ENCODE assay signal across 8 cellular contexts in genomic region chr7:76358478-76359110, GRCh38. TPM values are rescaled to one million over a fixed set of nuclear protein-coding genes. Genes with fewer than 3 reads are reported as not detected.
DNase-seq lines count a peak whose midpoint lies in the region; ATAC-seq and TF ChIP-seq lines count a peak whose summit lies in the region.

Gene YWHAG (minus strand): TSS chr7:76358991. CDS start chr7:76358808, 183 bp downstream.

- CTCF ChIA-PET in activated naive CD4-positive, alpha-beta T cell treated with anti-CD3 and anti-CD28 coated beads for 36 hours (lab: Charles Lee), result interaction anchor here (0.6 to 1.6 kb wide), 3 partner anchors 39 to 67 kb away, joined by 3 to 6 read pairs (median 3); no protein-coding TSS in a partner anchor

- H3K9me3 Mint-ChIP-seq in activated naive CD4-positive, alpha-beta T cell treated with anti-CD3 and anti-CD28 coated beads for 36 hours, result no peaks in the 10 kb centered on the region

- H3K36me3 ChIP-seq in gastroesophageal sphincter (no peaks in the 10 kb centered on the region), suprapubic skin (no peaks in the 10 kb centered on the region)

- intact Hi-C loops in activated naive CD4-positive, alpha-beta T cell treated with anti-CD3 and anti-CD28 coated beads for 36 hours (cut with micrococcal nuclease), result loop anchor here (1.0 to 5.0 kb wide), 9 partner anchors 35 to 1179 kb away; partner anchors contain the start of genes MDH2, PTPN12, RHBDD2 and STYXL1

- H3K27ac Mint-ChIP-seq in activated naive CD4-positive, alpha-beta T cell treated with anti-CD3 and anti-CD28 coated beads for 36 hours, result peak within 1 kb of the TSS; percentile 94

- H3K4me3 Mint-ChIP-seq in activated naive CD4-positive, alpha-beta T cell treated with anti-CD3 and anti-CD28 coated beads for 36 hours, result peak within 1 kb of the TSS; percentile 91

- TF ChIP-seq CTCF in gastroesophageal sphincter (IDR thresholded peaks at IDR 0.05) (peak in 2 of 4 experiments; percentile 2 to 20), suprapubic skin (IDR thresholded peaks at IDR 0.05) (no peak)

- H3K4me1 Mint-ChIP-seq in activated naive CD4-positive, alpha-beta T cell treated with anti-CD3 and anti-CD28 coated beads for 36 hours (ENCODE audit: low read depth), result peaks cover 39% of the 10 kb centered on the region

- H3K27me3 ChIP-seq in gastroesophageal sphincter, result no peaks in the 10 kb centered on the region
- H3K27me3 ChIP-seq in suprapubic skin, result no peaks in the 10 kb centered on the region

- ATAC-seq in GM21737 (IDR thresholded peaks at IDR 0.05; ENCODE audit: unreplicated experiment) (peak; percentile 75), gastroesophageal sphincter (peak; percentile 89)

- H3K4me1 ChIP-seq in gastroesophageal sphincter (peaks cover 6 to 53% (median 16%) of the 10 kb centered on the region in 3 donors), suprapubic skin (peaks cover 39% of the 10 kb centered on the region)

- H3K36me3 Mint-ChIP-seq in activated naive CD4-positive, alpha-beta T cell treated with anti-CD3 and anti-CD28 coated beads for 36 hours (ENCODE audit: low read depth), result peaks cover 33% of the 10 kb centered on the region

- no peaks in the 10 kb centered on the region for H3K27me3 Mint-ChIP-seq in activated naive CD4-positive, alpha-beta T cell treated with anti-CD3 and anti-CD28 coated beads for 36 hours (ENCODE audit: low read depth)

- TF ChIP-seq POLR2A in gastroesophageal sphincter (IDR thresholded peaks at IDR 0.05), result peak; percentile 99
- TF ChIP-seq POLR2A in suprapubic skin (IDR thresholded peaks at IDR 0.05), result peak; percentile 94 to 98

- peak within 1 kb of the TSS; percentile 97 to 100 (median 100) for H3K27ac ChIP-seq in gastroesophageal sphincter
- peak within 1 kb of the TSS; percentile 98 for H3K27ac ChIP-seq in suprapubic skin

- TF ChIP-seq EP300 in gastroesophageal sphincter (IDR thresholded peaks at IDR 0.05), result no peak
- TF ChIP-seq EP300 in suprapubic skin (IDR thresholded peaks at IDR 0.05), result no peak

- DNase-seq in ELR (ENCODE audit: low read depth) (peak; percentile 88), KG1 (lab: John Stamatoyannopoulos, UW) (peak; percentile 77), SIG-M5 (lab: John Stamatoyannopoulos, UW) (peak; percentile 63), nucleus accumbens (lab: John Stamatoyannopoulos, UW) (peak in 55 of 56 donors; percentile 78 to 100 (median 97)), suprapubic skin (ENCODE audit: low spot score in 2 of 2) (peak in 1 of 2 donors; percentile 95)
- peak; percentile 88 for DNase-seq in activated naive CD4-positive, alpha-beta T cell treated with anti-CD3 and anti-CD28 coated beads for 36 hours

- no peaks in the 10 kb centered on the region for H3K9me3 ChIP-seq in gastroesophageal sphincter
- H3K9me3 ChIP-seq in suprapubic skin, result no peaks in the 10 kb centered on the region

- WGBS in gastroesophageal sphincter (ENCODE audit: low coverage in 1 of 2), 2 donors, result no CpG with 5 or more reads among the region's 80 CpGs
- WGBS in suprapubic skin, result under 1% methylated on average over 28 of the region's 80 CpGs

- H3K4me3 ChIP-seq in gastroesophageal sphincter (peak within 1 kb of the TSS; percentile 96 to 99), suprapubic skin (peak within 1 kb of the TSS; percentile 94)

RNA-seq across cellular contexts. Expression of gene YWHAG, which starts in this region (rescaled TPM):
- total RNA-seq in activated naive CD4-positive, alpha-beta T cell treated with anti-CD3 and anti-CD28 coated beads for 36 hours, result 10 to 100 TPM; 95.3 to 96.9 TPM
- total RNA-seq in gastroesophageal sphincter, result 10 to 100 TPM; 49.8 to 86.2 (median 70.3) TPM
- total RNA-seq in suprapubic skin, result 10 to 100 TPM; 47.4 to 67.6 (median 65.8) TPM
